Comparison of ENCODE assay signal across 24 cellular contexts in the genomic region with DNA sequence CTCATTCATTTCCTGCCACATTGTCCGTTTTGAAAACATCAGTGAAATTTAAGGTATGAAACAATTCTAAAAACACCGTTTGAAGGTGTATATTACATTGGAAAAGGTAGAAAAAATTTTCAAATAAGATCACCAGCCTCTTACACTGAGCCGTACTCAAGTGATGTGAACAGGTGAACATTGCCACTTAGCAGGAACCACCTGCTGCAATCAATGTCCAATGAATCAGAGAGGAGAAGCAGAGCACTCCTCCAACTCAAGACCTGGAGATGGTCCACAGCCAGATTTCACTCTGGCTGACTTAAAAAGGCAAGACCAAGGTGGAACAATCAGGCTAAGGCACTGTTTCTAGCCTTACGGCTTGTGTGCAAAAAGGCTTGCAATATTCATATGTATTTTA.
"Had no signal": no experiment of that assay in that cellular context is flagged by ENCODE, and none has a peak within 500 bp of the region (broad histone marks: within the 10 kb centered on the region; RNA-seq: fewer than 3 reads in every experiment).

No MANE protein-coding gene starts in this region.

- H3K36me3 ChIP-seq: adrenal gland, ascending aorta, brain microvascular endothelial cell, colonic mucosa, left ventricle myocardium inferior, sigmoid colon, WERI-Rb-1 had no signal

- DNase-seq: activated CD4-positive, alpha-beta T cell treated with anti-CD3 and anti-CD28 coated beads, Interleukin-2, amount 50 U/mL, for 1 hour; activated CD4-positive, CD25-positive, alpha-beta regulatory T cell treated with anti-CD3 and anti-CD28 coated beads, Interleukin-2, amount 50 U/mL, for 72 hours; activated CD8-positive, alpha-beta T cell treated with anti-CD3 and anti-CD28 coated beads, Interleukin-2, amount 10 ng/mL, durations not matched to agents 7 days and 5 days; activated naive CD4-positive, alpha-beta T cell; activated T-cell treated with anti-CD3 and anti-CD28 coated beads, Interleukin-2, amount 50 U/mL, for 1 hour; adrenal gland; brain microvascular endothelial cell; colonic mucosa; dorsolateral prefrontal cortex; glutamatergic neuron; immature natural killer cell; left ventricle myocardium inferior; naive thymus-derived CD8-positive, alpha-beta T cell; retina; sigmoid colon; stimulated activated CD4-positive, alpha-beta T cell treated with anti-CD3 and anti-CD28 coated beads, Interleukin-2, amount 100 ng/mL, for 48 hours; stimulated activated CD8-positive, alpha-beta memory T cell treated with anti-CD3 and anti-CD28 coated beads, Interleukin-4, amount 100 ng/mL, for 48 hours; stimulated activated naive B cell treated with anti-CD40 and anti-IgM and Interleukin-4, amounts not matched to agents 10 μg/mL and 1 μg/mL and 100 μg/mL, for 72 hours; testis; WERI-Rb-1 had no signal

- H3K27me3 ChIP-seq: adrenal gland, ascending aorta, brain microvascular endothelial cell, colonic mucosa, esophagus muscularis mucosa, hepatocyte, sigmoid colon, testis had no signal

- H3K27ac ChIP-seq: adrenal gland, ascending aorta, brain microvascular endothelial cell, colonic mucosa, dorsolateral prefrontal cortex, esophagus muscularis mucosa, hepatocyte, left ventricle myocardium inferior, sigmoid colon, testis, WERI-Rb-1 had no signal

- H3K9me3 ChIP-seq: adrenal gland, ascending aorta, colonic mucosa, esophagus muscularis mucosa, left ventricle myocardium inferior, sigmoid colon, testis had no signal

- H3K4me1 ChIP-seq: adrenal gland, ascending aorta, colonic mucosa, testis had no signal

- H3K4me3 ChIP-seq: adrenal gland, ascending aorta, colonic mucosa, dorsolateral prefrontal cortex, esophagus muscularis mucosa, hepatocyte, left ventricle myocardium inferior, sigmoid colon, testis had no signal

- ATAC-seq: activated CD8-positive, alpha-beta T cell treated with anti-CD3 and anti-CD28 coated beads, Interleukin-2, amount 10 ng/mL, durations not matched to agents 7 days and 5 days; activated T-helper 17 cell treated with anti-CD3 and anti-CD28 coated beads, Interleukin-2, amount 50 U/mL, for 72 hours; naive thymus-derived CD8-positive, alpha-beta T cell; stimulated activated naive B cell treated with anti-CD40 and anti-IgM and Interleukin-4, amounts not matched to agents 10 μg/mL and 1 μg/mL and 100 μg/mL, for 72 hours had no signal
